Comparison of ENCODE assay signal across 9 cellular contexts in genomic region chr12:29066061-29066588, GRCh38.
DNase-seq lines count a peak whose midpoint lies in the region; ATAC-seq and TF ChIP-seq lines count a peak whose summit lies in the region.
"Had no signal": no experiment of that assay in that cellular context is flagged by ENCODE, and none has a peak within 500 bp of the region (broad histone marks: within the 10 kb centered on the region; RNA-seq: fewer than 3 reads in every experiment).

No MANE protein-coding gene starts in this region.

- H2AFZ ChIP-seq in PC-9, result no peak overlapping the region

- intact Hi-C loops in PC-9 (cut with micrococcal nuclease; ENCODE audit: unreplicated experiment), result no loop called here

- CTCF ChIA-PET in PC-9 (lab: Charles Lee), result no interaction called here
- CTCF ChIA-PET in activated CD8-positive, alpha-beta memory T cell treated with anti-CD3 and anti-CD28 coated beads, Interleukin-2, amount 10 ng/mL, durations not matched to agents 7 days and 5 days (lab: Charles Lee), result no interaction called here

- H3K27ac Mint-ChIP-seq in activated CD8-positive, alpha-beta memory T cell treated with anti-CD3 and anti-CD28 coated beads, Interleukin-2, amount 10 ng/mL, durations not matched to agents 7 days and 5 days, result no peak overlapping the region

- no peaks in the 10 kb centered on the region for H3F3A ChIP-seq in PC-9 (ENCODE audit: insufficient read depth, low read depth)

- peaks cover 2% of the 10 kb centered on the region for H3K4me1 Mint-ChIP-seq in activated CD8-positive, alpha-beta memory T cell treated with anti-CD3 and anti-CD28 coated beads, Interleukin-2, amount 10 ng/mL, durations not matched to agents 7 days and 5 days

- no peaks in the 10 kb centered on the region for H3K9me3 Mint-ChIP-seq in activated CD8-positive, alpha-beta memory T cell treated with anti-CD3 and anti-CD28 coated beads, Interleukin-2, amount 10 ng/mL, durations not matched to agents 7 days and 5 days (ENCODE audit: low read depth)

- no peak overlapping the region for H3K4me3 ChIP-seq in PC-9
- H3K4me3 ChIP-seq: lung had no signal

- H3K4me2 ChIP-seq in PC-9, result no peak overlapping the region

- no peak overlapping the region for H3K27ac ChIP-seq in PC-9

- H3K36me3 ChIP-seq in PC-9 (ENCODE audit: low read depth), result no peaks in the 10 kb centered on the region

- peaks cover 36% of the 10 kb centered on the region for H3K27me3 Mint-ChIP-seq in activated CD8-positive, alpha-beta memory T cell treated with anti-CD3 and anti-CD28 coated beads, Interleukin-2, amount 10 ng/mL, durations not matched to agents 7 days and 5 days

- no peaks in the 10 kb centered on the region for H3K27me3 ChIP-seq in PC-9 (ENCODE audit: insufficient read depth, low read depth)

- POLR2A ChIA-PET in PC-9 (lab: Charles Lee; ENCODE audit: unreplicated experiment), result no interaction called here

- TF ChIP-seq CTCF in PC-9 (conservative IDR thresholded peaks at IDR 0.05), result no peak

- no peaks in the 10 kb centered on the region for H4K20me1 ChIP-seq in PC-9 (ENCODE audit: insufficient read depth)

- peak; percentile 51 to 68 for ATAC-seq in activated CD4-positive, CD25-positive, alpha-beta regulatory T cell treated with anti-CD3 and anti-CD28 coated beads, Interleukin-2, amount 50 U/mL, for 24 hours
- ATAC-seq in HG02763 (IDR thresholded peaks at IDR 0.05; ENCODE audit: unreplicated experiment), result no peak
- ATAC-seq in activated CD8-positive, alpha-beta memory T cell treated with anti-CD3 and anti-CD28 coated beads, Interleukin-2, amount 10 ng/mL, durations not matched to agents 7 days and 5 days, result no peak

- no peaks in the 10 kb centered on the region for H3K9me2 ChIP-seq in PC-9 (ENCODE audit: insufficient read depth)

- H3K4me3 Mint-ChIP-seq in activated CD8-positive, alpha-beta memory T cell treated with anti-CD3 and anti-CD28 coated beads, Interleukin-2, amount 10 ng/mL, durations not matched to agents 7 days and 5 days, result no peak overlapping the region

- H3K4me1 ChIP-seq in PC-9 (replicated peaks; ENCODE audit: insufficient read depth), result no peaks in the 10 kb centered on the region

- DNase-seq in activated CD4-positive, CD25-positive, alpha-beta regulatory T cell (lab: John Stamatoyannopoulos, UW), result no peak
- peak; percentile 38 to 50 for DNase-seq in Kasumi-1 (lab: John Stamatoyannopoulos, UW)
- DNase-seq in dermis microvascular lymphatic vessel endothelial cell (ENCODE audit: low read depth in 2 of 2), result peak; percentile 23 to 59
- DNase-seq in retina, result peak; percentile 54
- DNase-seq in PC-9, result no peak
- DNase-seq in activated CD8-positive, alpha-beta memory T cell treated with anti-CD3 and anti-CD28 coated beads, Interleukin-2, amount 10 ng/mL, durations not matched to agents 7 days and 5 days, result no peak

- BruUV-seq in PC-9 (replicated peaks; lab: Mats Ljungman, UMichigan), result no TSS peak

- no peaks in the 10 kb centered on the region; the same call in 1 of the 2 replicates for H3K9me3 ChIP-seq in PC-9 (ENCODE audit: insufficient read depth, low read depth)

- H3K36me3 Mint-ChIP-seq in activated CD8-positive, alpha-beta memory T cell treated with anti-CD3 and anti-CD28 coated beads, Interleukin-2, amount 10 ng/mL, durations not matched to agents 7 days and 5 days, result no peaks in the 10 kb centered on the region

- H3K79me2 ChIP-seq in PC-9 (ENCODE audit: low read depth), result no peaks in the 10 kb centered on the region

Comparison
In these comparisons a context has a peak if more than half of its experiments do, and no peak if none do; other contexts are left out.
1. ATAC-seq: peak in activated CD4-positive, CD25-positive, alpha-beta regulatory T cell treated with anti-CD3 and anti-CD28 coated beads, Interleukin-2, amount 50 U/mL, for 24 hours (2 of 2); none in HG02763 (single experiment) and activated CD8-positive, alpha-beta memory T cell treated with anti-CD3 and anti-CD28 coated beads, Interleukin-2, amount 10 ng/mL, durations not matched to agents 7 days and 5 days (single experiment).
2. DNase-seq: peak in Kasumi-1 (2 of 2), dermis microvascular lymphatic vessel endothelial cell (2 of 2) and retina (single experiment); none in activated CD4-positive, CD25-positive, alpha-beta regulatory T cell (0 of 4), PC-9 (0 of 2) and activated CD8-positive, alpha-beta memory T cell treated with anti-CD3 and anti-CD28 coated beads, Interleukin-2, amount 10 ng/mL, durations not matched to agents 7 days and 5 days (single experiment).